Comparison of ENCODE assay signal across 1 cellular context in the genomic region with DNA sequence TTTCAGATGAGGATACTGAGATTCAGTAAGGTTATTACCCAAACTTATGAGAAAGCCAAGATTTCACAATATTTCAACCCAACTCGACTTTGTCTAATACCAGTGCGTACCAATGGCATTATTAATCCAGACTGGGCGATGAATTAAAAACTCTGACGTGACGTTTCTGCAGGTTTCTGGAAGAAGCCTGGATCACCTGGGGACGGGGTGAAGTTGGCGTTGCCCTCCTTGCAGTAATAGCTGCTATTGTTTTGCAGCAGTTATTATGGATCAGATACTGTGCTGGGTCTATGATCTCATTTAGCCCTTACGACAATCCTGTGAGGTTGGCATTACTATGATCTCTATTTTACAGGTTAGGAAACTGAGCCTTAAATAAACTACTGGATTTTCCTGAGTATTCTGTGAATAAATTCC.
TF ChIP-seq lines count a peak whose summit lies in the region.

No MANE protein-coding gene starts in this region.

TF ChIP-seq in SK-N-SH treated with all-trans-retinoic acid at 6 μM for 48 hours, 23 proteins besides CTCF, POLR2A, EP300 and RAD21 (continued from another document):
- TF ChIP-seq, protein P1, sequence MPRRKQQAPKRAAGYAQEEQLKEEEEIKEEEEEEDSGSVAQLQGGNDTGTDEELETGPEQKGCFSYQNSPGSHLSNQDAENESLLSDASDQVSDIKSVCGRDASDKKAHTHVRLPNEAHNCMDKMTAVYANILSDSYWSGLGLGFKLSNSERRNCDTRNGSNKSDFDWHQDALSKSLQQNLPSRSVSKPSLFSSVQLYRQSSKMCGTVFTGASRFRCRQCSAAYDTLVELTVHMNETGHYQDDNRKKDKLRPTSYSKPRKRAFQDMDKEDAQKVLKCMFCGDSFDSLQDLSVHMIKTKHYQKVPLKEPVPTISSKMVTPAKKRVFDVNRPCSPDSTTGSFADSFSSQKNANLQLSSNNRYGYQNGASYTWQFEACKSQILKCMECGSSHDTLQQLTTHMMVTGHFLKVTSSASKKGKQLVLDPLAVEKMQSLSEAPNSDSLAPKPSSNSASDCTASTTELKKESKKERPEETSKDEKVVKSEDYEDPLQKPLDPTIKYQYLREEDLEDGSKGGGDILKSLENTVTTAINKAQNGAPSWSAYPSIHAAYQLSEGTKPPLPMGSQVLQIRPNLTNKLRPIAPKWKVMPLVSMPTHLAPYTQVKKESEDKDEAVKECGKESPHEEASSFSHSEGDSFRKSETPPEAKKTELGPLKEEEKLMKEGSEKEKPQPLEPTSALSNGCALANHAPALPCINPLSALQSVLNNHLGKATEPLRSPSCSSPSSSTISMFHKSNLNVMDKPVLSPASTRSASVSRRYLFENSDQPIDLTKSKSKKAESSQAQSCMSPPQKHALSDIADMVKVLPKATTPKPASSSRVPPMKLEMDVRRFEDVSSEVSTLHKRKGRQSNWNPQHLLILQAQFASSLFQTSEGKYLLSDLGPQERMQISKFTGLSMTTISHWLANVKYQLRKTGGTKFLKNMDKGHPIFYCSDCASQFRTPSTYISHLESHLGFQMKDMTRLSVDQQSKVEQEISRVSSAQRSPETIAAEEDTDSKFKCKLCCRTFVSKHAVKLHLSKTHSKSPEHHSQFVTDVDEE (CRISPR knock-in tag; IDR thresholded peaks at IDR 0.05), result no peak
- TF ChIP-seq, protein P2, sequence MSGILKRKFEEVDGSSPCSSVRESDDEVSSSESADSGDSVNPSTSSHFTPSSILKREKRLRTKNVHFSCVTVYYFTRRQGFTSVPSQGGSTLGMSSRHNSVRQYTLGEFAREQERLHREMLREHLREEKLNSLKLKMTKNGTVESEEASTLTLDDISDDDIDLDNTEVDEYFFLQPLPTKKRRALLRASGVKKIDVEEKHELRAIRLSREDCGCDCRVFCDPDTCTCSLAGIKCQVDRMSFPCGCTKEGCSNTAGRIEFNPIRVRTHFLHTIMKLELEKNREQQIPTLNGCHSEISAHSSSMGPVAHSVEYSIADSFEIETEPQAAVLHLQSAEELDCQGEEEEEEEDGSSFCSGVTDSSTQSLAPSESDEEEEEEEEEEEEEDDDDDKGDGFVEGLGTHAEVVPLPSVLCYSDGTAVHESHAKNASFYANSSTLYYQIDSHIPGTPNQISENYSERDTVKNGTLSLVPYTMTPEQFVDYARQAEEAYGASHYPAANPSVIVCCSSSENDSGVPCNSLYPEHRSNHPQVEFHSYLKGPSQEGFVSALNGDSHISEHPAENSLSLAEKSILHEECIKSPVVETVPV (CRISPR knock-in tag; IDR thresholded peaks at IDR 0.05), result no peak
TF ChIP-seq in SK-N-SH treated with all-trans-retinoic acid at 6 μM for 48 hours: peak in this region for 1.
